ENCODE assay signal across 10 cellular contexts in genomic region chr9:128181480-128181879, GRCh38. TPM values are rescaled to one million over a fixed set of nuclear protein-coding genes. Genes with fewer than 3 reads are reported as not detected.
DNase-seq lines count a peak whose midpoint lies in the region; ATAC-seq, FAIRE-seq and TF ChIP-seq lines count a peak whose summit lies in the region.
"Not testable (repeated sequence)": the region's sequence is repeated elsewhere in the genome, so short reads cannot be mapped to it uniquely, and the experiment has no call there.
"Had no signal": no experiment of that assay in that cellular context is flagged by ENCODE, and none has a peak within 500 bp of the region (broad histone marks: within the 10 kb centered on the region; RNA-seq: fewer than 3 reads in every experiment).

No MANE protein-coding gene starts in this region.

- ATAC-seq in A549: peak in 1 of 2 experiments; percentile 44; a peak in 2 of 6 replicates
- ATAC-seq in left cardiac atrium: not testable (repeated sequence)

- H4K20me1 ChIP-seq in GM23248 (ENCODE audit: insufficient read depth); OCI-LY7 (ENCODE audit: insufficient read depth, low read length): not testable (repeated sequence)

- in situ Hi-C loops in GM23248 (cut with MboI); astrocyte of the spinal cord (cut with HindIII; ENCODE audit: low sequenced_read_pairs): not testable (repeated sequence)

- H3K27me3 ChIP-seq in GM23248 (replicated peaks; ENCODE audit: insufficient read depth); mesenchymal stem cell (ENCODE audit: control insufficient read depth in 1 of 2, insufficient read depth in 1 of 2, low read length in 2 of 2): not testable (repeated sequence)

- not testable (repeated sequence) for H4K91ac ChIP-seq in mesenchymal stem cell (ENCODE audit: low read length)

- CTCF ChIA-PET in A549 (lab: Yijun Ruan, JAX): interaction anchor here (0.7 to 9.6 kb wide), 11 partner anchors 9 to 92 kb away, joined by 3 to 41 read pairs (median 4); partner anchors contain the start of genes BBLN and CIZ1
- CTCF ChIA-PET in OCI-LY7 (lab: Charles Lee; ENCODE audit: unreplicated experiment): not testable (repeated sequence)

- not testable (repeated sequence) for H3K9me2 ChIP-seq in GM23248 (ENCODE audit: insufficient read depth); OCI-LY7 (ENCODE audit: insufficient read depth, low read length)

- H2BK12ac ChIP-seq in mesenchymal stem cell (ENCODE audit: low read length in 2 of 2): not testable (repeated sequence)

- not testable (repeated sequence) for H3K4ac ChIP-seq in mesenchymal stem cell (ENCODE audit: low read depth in 1 of 2, low read length in 2 of 2)

- not testable (repeated sequence) for H4K8ac ChIP-seq in mesenchymal stem cell (ENCODE audit: low read length)

- H3K36me3 ChIP-seq in GM23248 (ENCODE audit: low read depth) (peaks cover 30% of the 10 kb centered on the region), OCI-LY7 (ENCODE audit: insufficient read depth, low read length) (peaks cover 75% of the 10 kb centered on the region), mesenchymal stem cell (ENCODE audit: control insufficient read depth in 1 of 2, insufficient read depth in 2 of 2, low read depth in 1 of 2, low read length in 2 of 2) (peaks cover 71 to 88% of the 10 kb centered on the region in 2 experiments)

- TF ChIP-seq EP300 in A549 (IDR thresholded peaks at IDR 0.05): not testable (repeated sequence)

- H3K79me2 ChIP-seq in GM23248 (ENCODE audit: insufficient read depth); OCI-LY7 (ENCODE audit: insufficient read depth, low read depth, low read length): not testable (repeated sequence)

- H3K4me3 ChIP-seq in A549; GM23248; OCI-LY7 (ENCODE audit: low read depth, low read length, poor library complexity, severe bottlenecking); astrocyte of the spinal cord (ENCODE audit: low read depth, low read length); epithelial cell of proximal tubule (ENCODE audit: low read depth, low read length); mesenchymal stem cell (ENCODE audit: insufficient read depth in 1 of 2, low read depth in 1 of 2, low read length in 2 of 2): not testable (repeated sequence)

- peak; percentile 26 to 46; a peak in 3 of 5 replicates for TF ChIP-seq RAD21 in A549 (conservative IDR thresholded peaks at IDR 0.05 in 1 of 2, IDR thresholded peaks at IDR 0.05 in 1 of 2)

- not testable (repeated sequence) for H3K14ac ChIP-seq in mesenchymal stem cell (ENCODE audit: low read length in 2 of 2)

- TF ChIP-seq POLR2A in A549 (IDR thresholded peaks at IDR 0.05; ENCODE audit: low read length): not testable (repeated sequence)

- H3K4me1 ChIP-seq in A549; GM23248 (ENCODE audit: insufficient read depth); OCI-LY7 (ENCODE audit: insufficient read depth, low read length, poor library complexity, severe bottlenecking): not testable (repeated sequence)
- peaks cover 19% of the 10 kb centered on the region for H3K4me1 ChIP-seq in mesenchymal stem cell (ENCODE audit: control insufficient read depth, insufficient read depth, low read depth, low read length)

- BruUV-seq in OCI-LY7 (replicated peaks; lab: Mats Ljungman, UMichigan): not testable (repeated sequence)

- DNase-seq in A549 (ENCODE audit: low read depth in 1 of 2, low spot score in 1 of 2) (peak in 1 of 2 experiments; percentile 69), GM23248 (peak; percentile 64), astrocyte of the spinal cord (ENCODE audit: low read depth, low spot score) (peak; percentile 35), left cardiac atrium (peak; percentile 70), mesenchymal stem cell (peak; percentile 68), retina (peak; percentile 47)
- not testable (repeated sequence) for DNase-seq in OCI-LY7 (ENCODE audit: low spot score); epithelial cell of proximal tubule (ENCODE audit: low read depth)

- FAIRE-seq in A549 (lab: Jason Lieb, UNC): not testable (repeated sequence)

- H3K27ac ChIP-seq in A549; GM23248; OCI-LY7 (ENCODE audit: low read depth, low read length, poor library complexity, severe bottlenecking); mesenchymal stem cell (ENCODE audit: low read length, poor library complexity, severe bottlenecking): not testable (repeated sequence)

- H3K9ac ChIP-seq in GM23248; mesenchymal stem cell (ENCODE audit: low read length): not testable (repeated sequence)

- peaks cover 30% of the 10 kb centered on the region for H3K79me1 ChIP-seq in mesenchymal stem cell (replicated peaks; ENCODE audit: low read length, poor library complexity, severe bottlenecking)

- H3F3A ChIP-seq in GM23248 (ENCODE audit: insufficient read depth): not testable (repeated sequence)

- TF ChIP-seq CTCF in A549 (IDR thresholded peaks at IDR 0.05) (peak; percentile 33), OCI-LY7 (conservative IDR thresholded peaks at IDR 0.05; ENCODE audit: low read length) (peak; percentile 45), astrocyte of the spinal cord (IDR thresholded peaks at IDR 0.05; ENCODE audit: low read depth, low read length) (peak; percentile 51), epithelial cell of proximal tubule (conservative IDR thresholded peaks at IDR 0.05; ENCODE audit: low read depth, low read length) (peak; percentile 40)

- intact Hi-C loops in OCI-LY7 (cut with micrococcal nuclease; ENCODE audit: unreplicated experiment); left cardiac atrium (cut with DNase I): not testable (repeated sequence)

- not testable (repeated sequence) for H2AK5ac ChIP-seq in mesenchymal stem cell (ENCODE audit: low read length, severe bottlenecking)

- H2BK15ac ChIP-seq in mesenchymal stem cell (ENCODE audit: low read depth, poor library complexity, severe bottlenecking): not testable (repeated sequence)

- H3K4me2 ChIP-seq in A549; GM23248 (ENCODE audit: unreplicated experiment); OCI-LY7 (ENCODE audit: low read length); mesenchymal stem cell (ENCODE audit: low read length, poor library complexity, severe bottlenecking): not testable (repeated sequence)

- H3K9me3 ChIP-seq in A549; GM23248 (ENCODE audit: low read depth); OCI-LY7 (ENCODE audit: low read length); mesenchymal stem cell (ENCODE audit: control insufficient read depth, low read length): not testable (repeated sequence)

- not testable (repeated sequence) for H2BK120ac ChIP-seq in mesenchymal stem cell (ENCODE audit: low read depth, low read length)

- POLR2A ChIA-PET in A549 (lab: Yijun Ruan, JAX); OCI-LY7 (lab: Charles Lee): not testable (repeated sequence)

- H3K23ac ChIP-seq in mesenchymal stem cell (ENCODE audit: low read length in 2 of 2): not testable (repeated sequence)

- H3K18ac ChIP-seq in mesenchymal stem cell (ENCODE audit: low read depth in 1 of 2, low read length in 2 of 2): not testable (repeated sequence)

- not testable (repeated sequence) for H2AFZ ChIP-seq in GM23248; OCI-LY7 (ENCODE audit: low read length); mesenchymal stem cell (ENCODE audit: low read depth, low read length)

- WGBS in A549 (ENCODE audit: missing lambda C conversion rate): 32% methylated on average over 8 of the region's 12 CpGs
- 13 to 20% methylated on average over 10 to 12 of the region's 12 CpGs for WGBS in GM23248 (ENCODE audit: low coverage in 1 of 2, low lambda C conversion rate in 2 of 2, missing lambda C conversion rate in 2 of 2), 2 experiments
- 25% methylated on average over 11 of the region's 12 CpGs for WGBS in mesenchymal stem cell

- H2BK5ac ChIP-seq in mesenchymal stem cell (ENCODE audit: low read depth, low read length, poor library complexity, severe bottlenecking): not testable (repeated sequence)

RNA-seq across cellular contexts. Expression of gene CIZ1, which starts 9.9 kb away (rescaled TPM):
- polyA plus RNA-seq in A549 (2011; rRNA removed): 39.2 and 50.3 TPM in 2 replicates
- polyA plus RNA-seq in A549 (2012; cell fraction: cytosol; rRNA removed): 40.3 and 49.3 TPM in 2 replicates
- polyA plus RNA-seq in A549 (2012; cell fraction: nucleus; rRNA removed): 87.4 and 112 TPM in 2 replicates
- polyA plus RNA-seq in A549 (2017; fragmentation: RNase III; extraction: RNeasy Plus Mini Kit Qiagen cat#74134 plus additional on column Dnase treatment): 83.0 to 93.6 TPM (median 92.5 TPM) in 3 replicates
- polyA minus RNA-seq in A549 (2011; rRNA and poly(A)+ RNA removed): 47.2 and 76.6 TPM in 2 replicates
- 39.1 and 48.5 TPM in 2 replicates for total RNA-seq in GM23248 (2014; rRNA removed; shearing (Covaris generic))
- 73.1 and 74.7 TPM in 2 replicates for polyA plus RNA-seq in GM23248 (2016; fragmentation: Nextera tagmentation; extraction: Ambion mirVana)
- total RNA-seq in OCI-LY7 (2014; rRNA removed; shearing (Covaris generic)): 45.4 and 47.7 TPM in 2 replicates
- total RNA-seq in OCI-LY7 (2022): 121 and 142 TPM in 2 replicates
- total RNA-seq in epithelial cell of proximal tubule: 56.7 and 76.7 TPM in 2 replicates
- 10 to 100 TPM; 67.1 to 68.5 TPM for total RNA-seq in left cardiac atrium
- 148 TPM for polyA plus RNA-seq in mesenchymal stem cell (2013, experiment 1 of 2)
- polyA plus RNA-seq in mesenchymal stem cell (2013, experiment 2 of 2): 145 TPM

RNA-seq across cellular contexts. Expression of gene BBLN, which starts 21.4 kb away (rescaled TPM):
- polyA plus RNA-seq in A549 (2011; rRNA removed): 23.0 and 23.8 TPM in 2 replicates
- polyA plus RNA-seq in A549 (2012; cell fraction: cytosol; rRNA removed): 39.6 and 58.1 TPM in 2 replicates
- polyA plus RNA-seq in A549 (2012; cell fraction: nucleus; rRNA removed): 36.5 and 39.0 TPM in 2 replicates
- 23.3 to 28.1 TPM (median 26.0 TPM) in 3 replicates for polyA plus RNA-seq in A549 (2017; fragmentation: RNase III; extraction: RNeasy Plus Mini Kit Qiagen cat#74134 plus additional on column Dnase treatment)
- polyA minus RNA-seq in A549 (2011; rRNA and poly(A)+ RNA removed): 8.4 and 8.9 TPM in 2 replicates
- 229 and 315 TPM in 2 replicates for total RNA-seq in GM23248 (2014; rRNA removed; shearing (Covaris generic))
- 137 and 142 TPM in 2 replicates for polyA plus RNA-seq in GM23248 (2016; fragmentation: Nextera tagmentation; extraction: Ambion mirVana)
- 82.0 and 104 TPM in 2 replicates for total RNA-seq in OCI-LY7 (2014; rRNA removed; shearing (Covaris generic))
- total RNA-seq in OCI-LY7 (2022): 66.9 and 67.5 TPM in 2 replicates
- 194 and 269 TPM in 2 replicates for total RNA-seq in epithelial cell of proximal tubule
- total RNA-seq in left cardiac atrium: 10 to 100 TPM; 45.3 to 46.2 TPM
- polyA plus RNA-seq in mesenchymal stem cell (2013, experiment 1 of 2): 68.0 TPM
- 68.2 TPM for polyA plus RNA-seq in mesenchymal stem cell (2013, experiment 2 of 2)

RNA-seq across cellular contexts. Expression of gene DNM1, which starts 21.7 kb away (rescaled TPM):
- polyA plus RNA-seq in A549 (2011; rRNA removed): 60.2 and 70.7 TPM in 2 replicates
- 65.9 and 77.9 TPM in 2 replicates for polyA plus RNA-seq in A549 (2012; cell fraction: cytosol; rRNA removed)
- polyA plus RNA-seq in A549 (2012; cell fraction: nucleus; rRNA removed): 394 and 431 TPM in 2 replicates
- 99.8 to 139 TPM (median 136 TPM) in 3 replicates for polyA plus RNA-seq in A549 (2017; fragmentation: RNase III; extraction: RNeasy Plus Mini Kit Qiagen cat#74134 plus additional on column Dnase treatment)
- 198 and 226 TPM in 2 replicates for polyA minus RNA-seq in A549 (2011; rRNA and poly(A)+ RNA removed)
- total RNA-seq in GM23248 (2014; rRNA removed; shearing (Covaris generic)): 11.3 and 12.1 TPM in 2 replicates
- 13.7 and 19.0 TPM in 2 replicates for polyA plus RNA-seq in GM23248 (2016; fragmentation: Nextera tagmentation; extraction: Ambion mirVana)
- total RNA-seq in OCI-LY7 (2014; rRNA removed; shearing (Covaris generic)): 0.08 and 0.35 TPM in 2 replicates
- 0.98 and 1.8 TPM in 2 replicates for total RNA-seq in OCI-LY7 (2022)
- total RNA-seq in epithelial cell of proximal tubule: 2.6 and 16.7 TPM in 2 replicates
- total RNA-seq in left cardiac atrium: 10 to 100 TPM; 11.3 to 14.0 TPM
- 5.9 TPM for polyA plus RNA-seq in mesenchymal stem cell (2013, experiment 1 of 2)
- polyA plus RNA-seq in mesenchymal stem cell (2013, experiment 2 of 2): 5.2 TPM

RNA-seq across cellular contexts. Expression of gene LCN2, which starts 32.2 kb away (rescaled TPM):
- polyA plus RNA-seq in A549 (2011; rRNA removed) (11.9 and 18.1 TPM in 2 replicates), A549 (2017; fragmentation: RNase III; extraction: RNeasy Plus Mini Kit Qiagen cat#74134 plus additional on column Dnase treatment) (2.3 to 3.0 TPM (median 2.6 TPM) in 3 replicates), GM23248 (2016; fragmentation: Nextera tagmentation; extraction: Ambion mirVana) (not detected in 2 replicates)
- 0.89 and 0.93 TPM in 2 replicates for polyA plus RNA-seq in A549 (2012; cell fraction: cytosol; rRNA removed)
- 0.55 and 1.0 TPM in 2 replicates for polyA plus RNA-seq in A549 (2012; cell fraction: nucleus; rRNA removed)
- polyA minus RNA-seq in A549 (2011; rRNA and poly(A)+ RNA removed): 5.7 and 7.4 TPM in 2 replicates
- not detected in 2 replicates for total RNA-seq in GM23248 (2014; rRNA removed; shearing (Covaris generic))
- not detected in 2 replicates for total RNA-seq in OCI-LY7 (2014; rRNA removed; shearing (Covaris generic))
- total RNA-seq in OCI-LY7 (2022) (not detected in 2 replicates), epithelial cell of proximal tubule (45.7 and 106 TPM in 2 replicates), left cardiac atrium (under 1 TPM in 1 of 2 donors, not detected in 1; 0.38 TPM)
- polyA plus RNA-seq in mesenchymal stem cell (2013, experiment 1 of 2): not detected
- polyA plus RNA-seq in mesenchymal stem cell (2013, experiment 2 of 2): not detected
- total RNA-seq: activated CD8-positive, alpha-beta T cell treated with anti-CD3 and anti-CD28 coated beads, Interleukin-2, amount 10 ng/mL, durations not matched to agents 7 days and 5 days; pulmonary artery endothelial cell had no signal

RNA-seq across cellular contexts. Expression of gene PTGES2, which starts 54.0 kb away (rescaled TPM):
- 79.8 and 94.5 TPM in 2 replicates for polyA plus RNA-seq in A549 (2011; rRNA removed)
- polyA plus RNA-seq in A549 (2012; cell fraction: cytosol; rRNA removed): 191 and 205 TPM in 2 replicates
- 242 and 295 TPM in 2 replicates for polyA plus RNA-seq in A549 (2012; cell fraction: nucleus; rRNA removed)
- 92.6 to 97.2 TPM (median 94.1 TPM) in 3 replicates for polyA plus RNA-seq in A549 (2017; fragmentation: RNase III; extraction: RNeasy Plus Mini Kit Qiagen cat#74134 plus additional on column Dnase treatment)
- polyA minus RNA-seq in A549 (2011; rRNA and poly(A)+ RNA removed): 95.4 and 96.9 TPM in 2 replicates
- 68.6 and 68.9 TPM in 2 replicates for total RNA-seq in GM23248 (2014; rRNA removed; shearing (Covaris generic))
- 63.3 and 70.3 TPM in 2 replicates for polyA plus RNA-seq in GM23248 (2016; fragmentation: Nextera tagmentation; extraction: Ambion mirVana)
- total RNA-seq in OCI-LY7 (2014; rRNA removed; shearing (Covaris generic)): 67.4 and 68.1 TPM in 2 replicates
- 59.2 and 76.3 TPM in 2 replicates for total RNA-seq in OCI-LY7 (2022)
- 58.5 and 91.0 TPM in 2 replicates for total RNA-seq in epithelial cell of proximal tubule
- 100 to 1,000 TPM; 111 to 155 TPM for total RNA-seq in left cardiac atrium
- 31.2 TPM for polyA plus RNA-seq in mesenchymal stem cell (2013, experiment 1 of 2)
- 28.6 TPM for polyA plus RNA-seq in mesenchymal stem cell (2013, experiment 2 of 2)
